In genomic region chr6:166453651-166454050, GRCh38 we compare ENCODE assay signal across 9 cellular contexts.
"Had no signal": no experiment of that assay in that cellular context is flagged by ENCODE, and none has a peak within 500 bp of the region (broad histone marks: within the 10 kb centered on the region; RNA-seq: fewer than 3 reads in every experiment).

No MANE protein-coding gene starts in this region.

- DNase-seq: GM23248, GOT3, H7, H9, HCEC 1CT, HFFc6 had no signal

- ATAC-seq: GM23338, HCT116 had no signal

- H3K9ac ChIP-seq: GM23248 had no signal

- H2AFZ ChIP-seq: GM23248, GM23338 had no signal

- H3K9me3 ChIP-seq: HAP-1 had no signal

- H3K4me3 ChIP-seq: GM23248, GM23338, HAP-1 had no signal

- H3K27ac ChIP-seq: GM23248 had no signal

- H3K4me2 ChIP-seq: GM23338 had no signal

- H3K36me3 ChIP-seq: HAP-1 had no signal
